Comparison of ENCODE assay signal across 8 cellular contexts in genomic region chr6:111761783-111762312, GRCh38.
A peak's percentile ranks its signal among the peaks of the same experiment; 100 is the strongest.
DNase-seq lines count a peak whose midpoint lies in the region; ATAC-seq, FAIRE-seq and TF ChIP-seq lines count a peak whose summit lies in the region.
"Had no signal": no experiment of that assay in that cellular context is flagged by ENCODE, and none has a peak within 500 bp of the region (broad histone marks: within the 10 kb centered on the region; RNA-seq: fewer than 3 reads in every experiment).

No MANE protein-coding gene starts in this region.

- POLR2A ChIA-PET in H1 (lab: Charles Lee; ENCODE audit: partially characterized antibody): interaction anchor here (1.1 kb wide), 1 partner anchor 13 kb away, joined by 4 read pairs; no protein-coding TSS in a partner anchor

- WGBS in H9 (ENCODE audit: extremely low coverage, insufficient read length, low lambda C conversion rate): no CpG with 5 or more reads among the region's 7 CpGs
- 85% methylated on average over 7 of the region's 7 CpGs; no CpG with 5 or more reads in 1 of the 2 experiments for WGBS in H1 (ENCODE audit: extremely low coverage in 1 of 2, insufficient coverage in 1 of 2, insufficient read length in 1 of 2, insufficient replicate concordance in 2 of 2, low coverage in 1 of 2, low lambda C conversion rate in 2 of 2, missing lambda C conversion rate in 1 of 2), 2 experiments

- H3K4me1 Mint-ChIP-seq in H9: peaks cover 59 to 79% of the 10 kb centered on the region in 2 experiments
- peaks cover 94% of the 10 kb centered on the region for H3K4me1 Mint-ChIP-seq in T-helper 1 cell treated with Interleukin-12 subunit alpha and Interleukin-12 subunit beta and Interleukin-4 antibody, amounts not matched to agents 30 μg/mL and 1 μg/mL, for 36 hours (ENCODE audit: low read depth)
- H3K4me1 Mint-ChIP-seq in stimulated activated naive CD8-positive, alpha-beta T cell treated with anti-CD3 and anti-CD28 coated beads, Interleukin-15, Interleukin-2, amounts not matched to agents 100 ng/mL and 50 ng/mL, for 24 hours (ENCODE audit: low read depth): peaks cover 99% of the 10 kb centered on the region

- H3K27ac ChIP-seq in H9 (ENCODE audit: insufficient read length, low read depth, low read length): no peak overlapping the region
- H3K27ac ChIP-seq in H1 (ENCODE audit: low read depth, low read length): no peak overlapping the region

- H3K4ac ChIP-seq in H9 (ENCODE audit: low read depth, low read length): no peak overlapping the region
- no peak overlapping the region for H3K4ac ChIP-seq in H1 (replicated peaks; ENCODE audit: insufficient read length, low read depth, low read length)

- H3K27me3 ChIP-seq in H9 (ENCODE audit: insufficient read depth, low read length) (no peaks in the 10 kb centered on the region), H1 (replicated peaks in 1 of 4; ENCODE audit: control insufficient read depth in 3 of 4, extremely low read depth in 1 of 4, insufficient read depth in 3 of 4, low read length in 3 of 4) (no peaks in the 10 kb centered on the region)

- H4K20me1 ChIP-seq in H9 (ENCODE audit: control insufficient read depth, insufficient read depth, insufficient read length): no peaks in the 10 kb centered on the region
- no peaks in the 10 kb centered on the region for H4K20me1 ChIP-seq in H1 (replicated peaks in 1 of 2; ENCODE audit: control insufficient read depth in 1 of 2, insufficient read depth in 2 of 2, low read length in 2 of 2)

- H3K36me3 Mint-ChIP-seq in H9 (ENCODE audit: insufficient read depth in 1 of 3, low read depth in 3 of 3): no peaks in the 10 kb centered on the region
- peaks cover 30% of the 10 kb centered on the region for H3K36me3 Mint-ChIP-seq in T-helper 1 cell treated with Interleukin-12 subunit alpha and Interleukin-12 subunit beta and Interleukin-4 antibody, amounts not matched to agents 30 μg/mL and 1 μg/mL, for 36 hours (ENCODE audit: low read depth)
- H3K36me3 Mint-ChIP-seq in stimulated activated naive CD8-positive, alpha-beta T cell treated with anti-CD3 and anti-CD28 coated beads, Interleukin-15, Interleukin-2, amounts not matched to agents 100 ng/mL and 50 ng/mL, for 24 hours (ENCODE audit: low read depth): peaks cover 86% of the 10 kb centered on the region

- DNase-seq in H9 (no peak), H1 (ENCODE audit: low read depth in 1 of 2, low spot score in 2 of 2) (no peak), DMS79 treated with DMSO at 0.1 percent for 48 hours (lab: John Stamatoyannopoulos, UW) (no peak), HTR-8/SVneo (ENCODE audit: insufficient read length, low spot score) (no peak)

- no peak overlapping the region for H2BK15ac ChIP-seq in H9 (ENCODE audit: low read depth, low read length)
- H2BK15ac ChIP-seq in H1 (ENCODE audit: low read length): no peak overlapping the region

- TF ChIP-seq EP300 in H1 (IDR thresholded peaks at IDR 0.05; ENCODE audit: borderline replicate concordance in 1 of 2, low read depth in 2 of 2, low read length in 2 of 2): no peak

- H3K4me2 ChIP-seq in H9 (ENCODE audit: insufficient read depth, insufficient read length, low read length) (no peak overlapping the region), H1 (ENCODE audit: insufficient read depth in 1 of 2, low read depth in 2 of 2, low read length in 2 of 2) (no peak overlapping the region)

- H4K8ac ChIP-seq in H9 (replicated peaks; ENCODE audit: insufficient read length, low read depth, low read length) (no peak overlapping the region), H1 (ENCODE audit: extremely low read depth, insufficient read depth, low read length) (no peak overlapping the region)

- H2BK5ac ChIP-seq in H9 (ENCODE audit: insufficient read length, low read length) (no peak overlapping the region), H1 (ENCODE audit: low read depth, low read length) (no peak overlapping the region)

- H3K23ac ChIP-seq in H9 (ENCODE audit: insufficient read length, low read depth, low read length) (no peak overlapping the region), H1 (ENCODE audit: insufficient read length) (no peak overlapping the region)

- peaks cover 2% of the 10 kb centered on the region; the same call in 1 of the 2 replicates for H3K79me2 ChIP-seq in H9 (ENCODE audit: insufficient read depth, low read length)
- H3K79me2 ChIP-seq in H1 (ENCODE audit: control insufficient read depth in 1 of 2, insufficient read depth in 2 of 2, low read length in 2 of 2): peaks cover 0 to 8% of the 10 kb centered on the region in 2 experiments; a peak in 1 of 4 replicates

- H4K5ac ChIP-seq in H9 (ENCODE audit: insufficient read length, low read depth, low read length) (no peak overlapping the region), H1 (ENCODE audit: insufficient read length, low read depth, low read length) (no peak overlapping the region)

- H3K9me3 Mint-ChIP-seq in H9: no peaks in the 10 kb centered on the region
- H3K9me3 Mint-ChIP-seq in T-helper 1 cell treated with Interleukin-12 subunit alpha and Interleukin-12 subunit beta and Interleukin-4 antibody, amounts not matched to agents 30 μg/mL and 1 μg/mL, for 36 hours: no peaks in the 10 kb centered on the region
- H3K9me3 Mint-ChIP-seq in stimulated activated naive CD8-positive, alpha-beta T cell treated with anti-CD3 and anti-CD28 coated beads, Interleukin-15, Interleukin-2, amounts not matched to agents 100 ng/mL and 50 ng/mL, for 24 hours: no peaks in the 10 kb centered on the region

- no peak overlapping the region for H4K91ac ChIP-seq in H9 (ENCODE audit: insufficient read length, low read depth, low read length)
- no peak overlapping the region for H4K91ac ChIP-seq in H1 (replicated peaks; ENCODE audit: insufficient read length, low read length)

- H2BK12ac ChIP-seq in H9 (ENCODE audit: insufficient read length, low read depth, low read length) (no peak overlapping the region), H1 (ENCODE audit: low read depth, low read length) (0 out of 2 replicates have a peak overlapping the region, but pooled peaks have one; percentile 30)

- H3K56ac ChIP-seq in H9 (ENCODE audit: insufficient read length, low read depth, low read length) (no peak overlapping the region), H1 (replicated peaks; ENCODE audit: insufficient read length, low read depth, low read length) (no peak overlapping the region)

- no peaks in the 10 kb centered on the region for H3K23me2 ChIP-seq in H9 (ENCODE audit: insufficient read length, low read depth, low read length, poor library complexity, severe bottlenecking)
- H3K23me2 ChIP-seq in H1 (ENCODE audit: low read depth, low read length): no peaks in the 10 kb centered on the region

- no peak for FAIRE-seq in H1 (lab: Jason Lieb, UNC)
- FAIRE-seq in HTR-8/SVneo (lab: Jason Lieb, UNC): no peak

- H3K36me3 ChIP-seq in H1 (ENCODE audit: control insufficient read depth in 2 of 4, insufficient read depth in 4 of 4, low read length in 3 of 4): no peaks in the 10 kb centered on the region

- no peak overlapping the region for H2BK20ac ChIP-seq in H9 (ENCODE audit: low read depth, low read length, poor library complexity, severe bottlenecking)
- no peak overlapping the region for H2BK20ac ChIP-seq in H1 (ENCODE audit: low read length)

- H3K18ac ChIP-seq in H9 (ENCODE audit: insufficient read length, low read depth, low read length): no peak overlapping the region
- peak overlapping the region; percentile 13; the same call in 1 of the 2 replicates for H3K18ac ChIP-seq in H1 (ENCODE audit: extremely low read depth, low read length)

- H3K27ac Mint-ChIP-seq in H9: peak overlapping the region in 1 of 3 experiments; percentile 77; a peak in 1 of 7 replicates
- peak overlapping the region; percentile 64 for H3K27ac Mint-ChIP-seq in T-helper 1 cell treated with Interleukin-12 subunit alpha and Interleukin-12 subunit beta and Interleukin-4 antibody, amounts not matched to agents 30 μg/mL and 1 μg/mL, for 36 hours
- peak overlapping the region; percentile 100 for H3K27ac Mint-ChIP-seq in stimulated activated naive CD8-positive, alpha-beta T cell treated with anti-CD3 and anti-CD28 coated beads, Interleukin-15, Interleukin-2, amounts not matched to agents 100 ng/mL and 50 ng/mL, for 24 hours

- H3K9me3 ChIP-seq in H9 (ENCODE audit: control insufficient read depth, low read depth, low read length) (no peaks in the 10 kb centered on the region), H1 (ENCODE audit: insufficient read depth in 2 of 2, low read depth in 1 of 2, low read length in 1 of 2) (no peaks in the 10 kb centered on the region)

- H3K4me1 ChIP-seq in H9 (ENCODE audit: insufficient read depth, low read length) (peaks cover 23% of the 10 kb centered on the region), H1 (replicated peaks in 1 of 4; ENCODE audit: control insufficient read depth in 3 of 4, insufficient read depth in 4 of 4, low read length in 3 of 4) (peaks cover 5 to 27% (median 16%) of the 10 kb centered on the region in 4 experiments)

- H3K4me3 Mint-ChIP-seq in H9: no peak overlapping the region
- peak overlapping the region; percentile 26 for H3K4me3 Mint-ChIP-seq in T-helper 1 cell treated with Interleukin-12 subunit alpha and Interleukin-12 subunit beta and Interleukin-4 antibody, amounts not matched to agents 30 μg/mL and 1 μg/mL, for 36 hours
- H3K4me3 Mint-ChIP-seq in stimulated activated naive CD8-positive, alpha-beta T cell treated with anti-CD3 and anti-CD28 coated beads, Interleukin-15, Interleukin-2, amounts not matched to agents 100 ng/mL and 50 ng/mL, for 24 hours: peak overlapping the region; percentile 72

- H2AK5ac ChIP-seq in H9 (ENCODE audit: insufficient read length, low read length) (no peak overlapping the region), H1 (ENCODE audit: low read depth, low read length) (no peak overlapping the region)

- CTCF ChIA-PET in H1 (lab: Charles Lee; ENCODE audit: partially characterized antibody): interaction anchor here (1.1 to 3.7 kb wide), 6 partner anchors 8 to 40 kb away, joined by 3 to 20 read pairs (median 4); no protein-coding TSS in a partner anchor

- no peak for TF ChIP-seq POLR2A in H1 (IDR thresholded peaks at IDR 0.05; ENCODE audit: control extremely low read depth in 1 of 2, low read depth in 2 of 2, low read length in 2 of 2)

- TF ChIP-seq CTCF in H9 (conservative IDR thresholded peaks at IDR 0.05) (no peak), H1 (IDR thresholded peaks at IDR 0.05; ENCODE audit: control extremely low read depth in 1 of 3, insufficient read depth in 1 of 3, low read depth in 1 of 3, low read length in 3 of 3) (no peak)

- H2AFZ ChIP-seq in H9 (ENCODE audit: low read length) (no peak overlapping the region), H1 (ENCODE audit: low read length) (no peak overlapping the region)

- H3K9ac ChIP-seq in H9 (ENCODE audit: extremely low read depth, insufficient read length, low read length) (peak overlapping the region; percentile 15), H1 (replicated peaks in 1 of 4; ENCODE audit: extremely low read depth in 1 of 4, low read depth in 3 of 4, low read length in 3 of 4) (no peak overlapping the region)

- H2BK120ac ChIP-seq in H9 (ENCODE audit: low read depth, low read length, poor library complexity, severe bottlenecking): no peak overlapping the region
- no peak overlapping the region for H2BK120ac ChIP-seq in H1 (replicated peaks; ENCODE audit: low read depth, low read length)

- H3K79me1 ChIP-seq in H9 (ENCODE audit: insufficient read depth, low read depth, low read length, poor library complexity, severe bottlenecking) (no peaks in the 10 kb centered on the region), H1 (ENCODE audit: low read depth, low read length) (no peaks in the 10 kb centered on the region; the same call in 1 of the 2 replicates)

- TF ChIP-seq RAD21 in H1 (IDR thresholded peaks at IDR 0.05 in 1 of 2, conservative IDR thresholded peaks at IDR 0.05 in 1 of 2; ENCODE audit: low read depth in 2 of 2, low read length in 2 of 2): no peak

- no peak overlapping the region for H3T11ph ChIP-seq in H9 (ENCODE audit: low read length)

- H3K4me3 ChIP-seq in H1 (ENCODE audit: extremely low read depth in 1 of 4, insufficient read depth in 2 of 4, low read depth in 3 of 4, low read length in 4 of 4): no peak overlapping the region

- H3K14ac ChIP-seq in H9 (ENCODE audit: insufficient read depth, low read length): no peak overlapping the region
- no peak overlapping the region for H3K14ac ChIP-seq in H1 (ENCODE audit: insufficient read length)

- no peak for ATAC-seq in GM18520 (IDR thresholded peaks at IDR 0.05; ENCODE audit: unreplicated experiment)
- ATAC-seq: HCT116 had no signal

- H3K27me3 Mint-ChIP-seq in H9 (ENCODE audit: low read depth): no peaks in the 10 kb centered on the region
- H3K27me3 Mint-ChIP-seq in T-helper 1 cell treated with Interleukin-12 subunit alpha and Interleukin-12 subunit beta and Interleukin-4 antibody, amounts not matched to agents 30 μg/mL and 1 μg/mL, for 36 hours (ENCODE audit: low read depth): no peaks in the 10 kb centered on the region
- H3K27me3 Mint-ChIP-seq in stimulated activated naive CD8-positive, alpha-beta T cell treated with anti-CD3 and anti-CD28 coated beads, Interleukin-15, Interleukin-2, amounts not matched to agents 100 ng/mL and 50 ng/mL, for 24 hours: no peaks in the 10 kb centered on the region

Comparison
In these comparisons a context has a peak if more than half of its experiments do, and no peak if none do; other contexts are left out.
1. H3K4me3 Mint-ChIP-seq: peak in T-helper 1 cell treated with Interleukin-12 subunit alpha and Interleukin-12 subunit beta and Interleukin-4 antibody, amounts not matched to agents 30 μg/mL and 1 μg/mL, for 36 hours (single experiment) and stimulated activated naive CD8-positive, alpha-beta T cell treated with anti-CD3 and anti-CD28 coated beads, Interleukin-15, Interleukin-2, amounts not matched to agents 100 ng/mL and 50 ng/mL, for 24 hours (single experiment); none in H9 (0 of 2).